Comparison of ENCODE assay signal across 39 cellular contexts in the genomic region with DNA sequence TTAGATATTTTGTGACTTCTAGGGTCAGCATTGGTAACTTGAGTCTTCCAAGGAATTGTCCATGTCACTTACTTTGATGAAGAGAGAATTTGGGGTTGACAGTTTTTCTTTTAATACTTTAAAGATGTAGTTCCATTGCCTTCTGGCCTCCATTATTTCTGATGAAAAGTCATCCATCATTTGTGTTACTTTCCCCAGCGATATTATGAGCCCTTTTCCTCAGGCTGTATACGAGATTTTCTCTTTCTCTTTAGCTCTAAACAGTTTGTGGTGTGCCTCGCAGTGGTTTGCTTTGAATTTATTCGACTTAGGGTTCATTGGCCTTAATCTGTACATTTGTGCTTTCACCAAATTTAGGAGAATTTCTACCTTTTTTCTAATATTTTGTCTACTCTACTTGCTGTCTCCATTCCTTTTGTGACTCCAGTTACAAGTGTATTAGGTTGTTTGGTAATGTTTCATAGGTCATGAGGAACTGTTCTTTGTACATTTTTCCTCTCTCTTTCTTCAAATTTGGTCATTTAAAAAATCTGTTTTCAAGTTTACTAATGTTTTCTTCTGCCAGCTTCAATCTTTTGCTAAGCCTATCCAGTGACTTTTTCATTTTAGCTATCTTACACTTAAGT.
"Had no signal": no experiment of that assay in that cellular context is flagged by ENCODE, and none has a peak within 500 bp of the region (broad histone marks: within the 10 kb centered on the region; RNA-seq: fewer than 3 reads in every experiment).

No MANE protein-coding gene starts in this region.

- ATAC-seq: activated CD4-positive, alpha-beta T cell treated with anti-CD3 and anti-CD28 coated beads for 36 hours; activated CD4-positive, CD25-positive, alpha-beta regulatory T cell treated with anti-CD3 and anti-CD28 coated beads, Interleukin-2, amount 50 U/mL, for 24 hours; activated CD8-positive, alpha-beta memory T cell treated with anti-CD3 and anti-CD28 coated beads, Interleukin-2, amount 10 ng/mL, durations not matched to agents 7 days and 5 days; activated CD8-positive, alpha-beta T cell treated with anti-CD3 and anti-CD28 coated beads, Interleukin-2, amount 10 ng/mL, durations not matched to agents 7 days and 5 days; activated naive CD8-positive, alpha-beta T cell treated with anti-CD3 and anti-CD28 coated beads, Interleukin-2, amount 50 U/mL, for 24 hours had no signal

- H3K36me3 ChIP-seq: ascending aorta, cardiac muscle cell had no signal

- H3K27me3 ChIP-seq: ascending aorta, cardiac muscle cell had no signal

- H3K36me3 Mint-ChIP-seq: activated naive CD4-positive, alpha-beta T cell treated with anti-CD3 and anti-CD28 coated beads, Interleukin-2, amount 10 ng/mL, durations not matched to agents 7 days and 5 days; activated naive CD8-positive, alpha-beta T cell treated with anti-CD3 and anti-CD28 coated beads, Interleukin-2, amount 10 ng/mL, durations not matched to agents 7 days and 5 days; brain had no signal

- H3K27ac Mint-ChIP-seq: activated CD4-positive, alpha-beta memory T cell treated with anti-CD3 and anti-CD28 coated beads, Interleukin-2, amount 10 ng/mL, durations not matched to agents 7 days and 5 days; activated CD4-positive, alpha-beta T cell treated with anti-CD3 and anti-CD28 coated beads for 36 hours; activated CD4-positive, alpha-beta T cell treated with anti-CD3 and anti-CD28 coated beads, Interleukin-2, amount 10 ng/mL, durations not matched to agents 7 days and 5 days; activated CD8-positive, alpha-beta memory T cell treated with anti-CD3 and anti-CD28 coated beads, Interleukin-2, amount 10 ng/mL, durations not matched to agents 7 days and 5 days; activated CD8-positive, alpha-beta T cell treated with anti-CD3 and anti-CD28 coated beads, Interleukin-2, amount 10 ng/mL, durations not matched to agents 7 days and 5 days; activated naive CD4-positive, alpha-beta T cell treated with anti-CD3 and anti-CD28 coated beads, Interleukin-2, amount 10 ng/mL, durations not matched to agents 7 days and 5 days; activated naive CD4-positive, alpha-beta T cell treated with anti-CD3 and anti-CD28 coated beads, Interleukin-2, amount 50 U/mL, for 24 hours; activated naive CD8-positive, alpha-beta T cell; activated naive CD8-positive, alpha-beta T cell treated with anti-CD3 and anti-CD28 coated beads, Interleukin-2, amount 10 ng/mL, durations not matched to agents 7 days and 5 days; activated naive CD8-positive, alpha-beta T cell treated with anti-CD3 and anti-CD28 coated beads, Interleukin-2, amount 50 U/mL, for 24 hours; activated T-cell treated with anti-CD3 and anti-CD28 coated beads, Interleukin-2, amount 50 U/mL, for 24 hours; activated T-helper 2 cell treated with anti-CD3 and anti-CD28 coated beads, Interferon-gamma antibody, Interleukin-2, Interleukin-4, amounts not matched to agents 10 μg/mL and 5 μg/mL and 100 μg/mL, durations not matched to agents 14 hours and 24 hours and 36 hours; brain; T-helper 1 cell treated with Interleukin-12 subunit alpha and Interleukin-12 subunit beta and Interleukin-4 antibody, amounts not matched to agents 30 μg/mL and 1 μg/mL, for 36 hours; T-helper 2 cell treated with Interferon-gamma antibody and Interleukin-4, amounts not matched to agents 5 μg/mL and 100 μg/mL, for 36 hours had no signal

- H3K27ac ChIP-seq: ascending aorta, cardiac muscle cell, VCaP had no signal

- DNase-seq: activated CD4-positive, alpha-beta memory T cell treated with anti-CD3 and anti-CD28 coated beads, Interleukin-2, amount 10 ng/mL, durations not matched to agents 7 days and 5 days; activated CD4-positive, alpha-beta T cell treated with anti-CD3 and anti-CD28 coated beads for 1 hour; activated CD4-positive, alpha-beta T cell treated with anti-CD3 and anti-CD28 coated beads for 36 hours; activated CD4-positive, alpha-beta T cell treated with anti-CD3 and anti-CD28 coated beads for 48 hours; activated CD4-positive, alpha-beta T cell treated with anti-CD3 and anti-CD28 coated beads, Interleukin-2, amount 10 ng/mL, durations not matched to agents 7 days and 5 days; activated CD4-positive, alpha-beta T cell treated with anti-CD3 and anti-CD28 coated beads, Interleukin-2, amount 50 U/mL, for 48 hours; activated CD4-positive, CD25-positive, alpha-beta regulatory T cell; activated CD8-positive, alpha-beta memory T cell treated with anti-CD3 and anti-CD28 coated beads for 24 hours; activated CD8-positive, alpha-beta memory T cell treated with anti-CD3 and anti-CD28 coated beads, Interleukin-2, amount 10 ng/mL, durations not matched to agents 7 days and 5 days; activated CD8-positive, alpha-beta memory T cell treated with anti-CD3 and anti-CD28 coated beads, Interleukin-2, amount 50 U/mL, for 48 hours; activated CD8-positive, alpha-beta T cell treated with anti-CD3 and anti-CD28 coated beads, Interleukin-2, amount 10 ng/mL, durations not matched to agents 7 days and 5 days; activated effector memory CD4-positive, alpha-beta T cell treated with Interleukin-2 at 50 U/mL for 16 hours; activated gamma-delta T cell; activated naive CD4-positive, alpha-beta T cell treated with anti-CD3 and anti-CD28 coated beads, Interleukin-2, amount 10 ng/mL, durations not matched to agents 7 days and 5 days; activated naive CD4-positive, alpha-beta T cell treated with Interleukin-2 at 50 U/mL for 16 hours; activated naive CD8-positive, alpha-beta T cell treated with anti-CD3 and anti-CD28 coated beads, Interleukin-2, amount 10 ng/mL, durations not matched to agents 7 days and 5 days; activated naive CD8-positive, alpha-beta T cell treated with anti-CD3 and anti-CD28 coated beads, Interleukin-2, amount 50 U/mL, for 24 hours; activated T-cell treated with anti-CD3 and anti-CD28 coated beads, Interleukin-2, amount 50 U/mL, for 24 hours; activated T-cell treated with anti-CD3 and anti-CD28 coated beads, Interleukin-2, amount 50 U/mL, for 48 hours; amygdala; anterior cingulate cortex; caudate nucleus; cerebellar nuclear complex; T-helper 1 cell; T-helper 2 cell; T-helper 9 cell had no signal

- FAIRE-seq: bronchial epithelial cell, TTC549 had no signal

- H3K4me3 Mint-ChIP-seq: activated CD4-positive, alpha-beta memory T cell treated with anti-CD3 and anti-CD28 coated beads, Interleukin-2, amount 10 ng/mL, durations not matched to agents 7 days and 5 days; activated CD4-positive, alpha-beta T cell treated with anti-CD3 and anti-CD28 coated beads for 36 hours; activated CD4-positive, alpha-beta T cell treated with anti-CD3 and anti-CD28 coated beads, Interleukin-2, amount 10 ng/mL, durations not matched to agents 7 days and 5 days; activated CD8-positive, alpha-beta memory T cell treated with anti-CD3 and anti-CD28 coated beads, Interleukin-2, amount 10 ng/mL, durations not matched to agents 7 days and 5 days; activated CD8-positive, alpha-beta T cell treated with anti-CD3 and anti-CD28 coated beads, Interleukin-2, amount 10 ng/mL, durations not matched to agents 7 days and 5 days; activated naive CD4-positive, alpha-beta T cell treated with anti-CD3 and anti-CD28 coated beads, Interleukin-2, amount 10 ng/mL, durations not matched to agents 7 days and 5 days; activated naive CD4-positive, alpha-beta T cell treated with anti-CD3 and anti-CD28 coated beads, Interleukin-2, amount 50 U/mL, for 24 hours; activated naive CD8-positive, alpha-beta T cell; activated naive CD8-positive, alpha-beta T cell treated with anti-CD3 and anti-CD28 coated beads, Interleukin-2, amount 10 ng/mL, durations not matched to agents 7 days and 5 days; activated naive CD8-positive, alpha-beta T cell treated with anti-CD3 and anti-CD28 coated beads, Interleukin-2, amount 50 U/mL, for 24 hours; activated T-cell treated with anti-CD3 and anti-CD28 coated beads, Interleukin-2, amount 50 U/mL, for 24 hours; brain; central memory CD8-positive, alpha-beta T cell; T-helper 1 cell treated with Interleukin-12 subunit alpha and Interleukin-12 subunit beta and Interleukin-4 antibody, amounts not matched to agents 30 μg/mL and 1 μg/mL, for 36 hours; T-helper 2 cell treated with Interferon-gamma antibody and Interleukin-4, amounts not matched to agents 5 μg/mL and 100 μg/mL, for 36 hours had no signal

- H3K4me1 Mint-ChIP-seq: activated CD4-positive, alpha-beta memory T cell treated with anti-CD3 and anti-CD28 coated beads, Interleukin-2, amount 10 ng/mL, durations not matched to agents 7 days and 5 days; activated CD4-positive, alpha-beta T cell treated with anti-CD3 and anti-CD28 coated beads for 36 hours; activated CD4-positive, alpha-beta T cell treated with anti-CD3 and anti-CD28 coated beads, Interleukin-2, amount 10 ng/mL, durations not matched to agents 7 days and 5 days; activated CD8-positive, alpha-beta memory T cell treated with anti-CD3 and anti-CD28 coated beads, Interleukin-2, amount 10 ng/mL, durations not matched to agents 7 days and 5 days; activated naive CD4-positive, alpha-beta T cell treated with anti-CD3 and anti-CD28 coated beads, Interleukin-2, amount 10 ng/mL, durations not matched to agents 7 days and 5 days; activated naive CD4-positive, alpha-beta T cell treated with anti-CD3 and anti-CD28 coated beads, Interleukin-2, amount 50 U/mL, for 24 hours; activated naive CD8-positive, alpha-beta T cell treated with anti-CD3 and anti-CD28 coated beads, Interleukin-2, amount 10 ng/mL, durations not matched to agents 7 days and 5 days; activated naive CD8-positive, alpha-beta T cell treated with anti-CD3 and anti-CD28 coated beads, Interleukin-2, amount 50 U/mL, for 24 hours; central memory CD8-positive, alpha-beta T cell had no signal

- H3K4me3 ChIP-seq: ascending aorta, cardiac muscle cell had no signal
